ENCODE assay signal across 24 cellular contexts in the genomic region with DNA sequence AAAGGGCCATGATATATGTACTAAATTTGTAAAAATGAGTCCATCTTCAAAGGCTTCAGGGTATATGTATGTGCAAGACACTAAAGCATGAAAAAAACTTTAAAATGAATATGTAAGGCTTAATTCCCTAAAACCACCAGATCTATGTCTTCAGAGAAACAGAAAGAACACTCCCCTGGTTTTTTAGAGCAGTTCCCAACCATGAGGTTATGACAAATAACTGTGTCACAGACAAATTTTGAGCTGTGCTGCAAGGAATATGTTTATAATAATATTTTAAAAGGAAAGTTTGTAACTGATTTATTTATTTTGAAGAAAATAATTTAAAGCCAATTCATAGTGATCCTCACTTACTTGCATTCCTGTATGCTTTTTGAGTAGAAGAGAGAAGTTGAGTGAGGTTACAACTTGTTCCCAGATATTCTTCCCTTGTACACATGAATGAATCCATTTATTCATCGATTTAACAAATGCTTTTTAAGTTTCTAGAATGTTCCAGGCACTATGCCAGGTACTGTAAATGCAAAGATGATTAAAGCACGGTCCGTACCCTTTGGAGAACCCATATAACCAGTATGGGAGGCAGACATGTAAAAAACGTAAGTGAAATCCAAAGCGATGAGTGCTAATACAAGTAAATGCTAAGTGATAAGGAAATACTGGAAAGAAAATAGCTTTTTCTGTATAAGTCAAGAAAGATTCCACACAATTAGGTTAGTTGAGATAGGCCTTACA.
"Had no signal": no experiment of that assay in that cellular context is flagged by ENCODE, and none has a peak within 500 bp of the region (broad histone marks: within the 10 kb centered on the region; RNA-seq: fewer than 3 reads in every experiment).

No MANE protein-coding gene starts in this region.

- H3K36me3 ChIP-seq: gastroesophageal sphincter, heart right ventricle, ovary, sigmoid colon, thyroid gland had no signal

- H3K27me3 Mint-ChIP-seq: activated CD4-positive, alpha-beta T cell treated with anti-CD3 and anti-CD28 coated beads for 36 hours; activated T-helper 17 cell treated with anti-CD3 and anti-CD28 coated beads, Interleukin-2, amount 50 U/mL, for 72 hours; dendritic cell treated with granulocyte-macrophage colony-stimulating factor and Interleukin-4, amounts not matched to agents 40 ng/mL and 50 ng/mL, for 4 days; memory B cell; naive thymus-derived CD4-positive, alpha-beta T cell had no signal

- H3K4me1 Mint-ChIP-seq: activated CD4-positive, alpha-beta T cell treated with anti-CD3 and anti-CD28 coated beads for 36 hours; activated T-helper 17 cell treated with anti-CD3 and anti-CD28 coated beads, Interleukin-2, amount 50 U/mL, for 72 hours; memory B cell; naive thymus-derived CD4-positive, alpha-beta T cell; WTC11 had no signal

- DNase-seq: activated CD4-positive, alpha-beta T cell treated with anti-CD3 and anti-CD28 coated beads for 36 hours; activated CD4-positive, alpha-beta T cell treated with anti-CD3 and anti-CD28 coated beads, Interleukin-2, amount 50 U/mL, for 48 hours; activated naive CD4-positive, alpha-beta T cell treated with Interleukin-2 at 50 U/mL for 16 hours; activated T-cell treated with anti-CD3 and anti-CD28 coated beads for 4 hours; anterior cingulate cortex; cerebellar nuclear complex; heart right ventricle; naive thymus-derived CD4-positive, alpha-beta T cell; ovary; sigmoid colon; SK-N-SH; stimulated activated CD4-positive, alpha-beta T cell treated with anti-CD3 and anti-CD28 coated beads, Interleukin-12 subunit alpha, Interleukin-12 subunit beta, amount 100 ng/mL, for 4 hours; stimulated activated CD4-positive, alpha-beta T cell treated with anti-CD3 and anti-CD28 coated beads, Interleukin-2, amount 100 ng/mL, for 24 hours; stimulated activated naive CD4-positive, alpha-beta T cell treated with Interleukin-2 at 50 U/mL for 16 hours; thyroid gland had no signal

- H3K27ac ChIP-seq: epithelial cell of prostate, gastroesophageal sphincter, heart right ventricle, ovary, sigmoid colon, thyroid gland had no signal

- H3K9me3 Mint-ChIP-seq: activated T-helper 17 cell treated with anti-CD3 and anti-CD28 coated beads, Interleukin-2, amount 50 U/mL, for 72 hours; dendritic cell treated with granulocyte-macrophage colony-stimulating factor and Interleukin-4, amounts not matched to agents 40 ng/mL and 50 ng/mL, for 4 days; memory B cell; naive thymus-derived CD4-positive, alpha-beta T cell; T-helper 2 cell treated with Interferon-gamma antibody and Interleukin-4, amounts not matched to agents 5 μg/mL and 100 μg/mL, for 36 hours; WTC11 had no signal

- H3K4me3 Mint-ChIP-seq: activated CD4-positive, alpha-beta T cell treated with anti-CD3 and anti-CD28 coated beads for 36 hours; activated T-helper 17 cell treated with anti-CD3 and anti-CD28 coated beads, Interleukin-2, amount 50 U/mL, for 72 hours; dendritic cell treated with granulocyte-macrophage colony-stimulating factor and Interleukin-4, amounts not matched to agents 40 ng/mL and 50 ng/mL, for 4 days; memory B cell; naive thymus-derived CD4-positive, alpha-beta T cell; T-helper 2 cell treated with Interferon-gamma antibody and Interleukin-4, amounts not matched to agents 5 μg/mL and 100 μg/mL, for 36 hours; WTC11 had no signal

- H3K4me1 ChIP-seq: heart right ventricle, sigmoid colon, thyroid gland had no signal

- H3K27me3 ChIP-seq: gastroesophageal sphincter, ovary, sigmoid colon, thyroid gland had no signal

- H3K27ac Mint-ChIP-seq: activated CD4-positive, alpha-beta T cell treated with anti-CD3 and anti-CD28 coated beads for 36 hours; activated T-helper 17 cell treated with anti-CD3 and anti-CD28 coated beads, Interleukin-2, amount 50 U/mL, for 72 hours; dendritic cell treated with granulocyte-macrophage colony-stimulating factor and Interleukin-4, amounts not matched to agents 40 ng/mL and 50 ng/mL, for 4 days; memory B cell; naive thymus-derived CD4-positive, alpha-beta T cell; T-helper 2 cell treated with Interferon-gamma antibody and Interleukin-4, amounts not matched to agents 5 μg/mL and 100 μg/mL, for 36 hours; WTC11 had no signal

- H3K36me3 Mint-ChIP-seq: memory B cell; naive thymus-derived CD4-positive, alpha-beta T cell; WTC11 had no signal

- H3K4me3 ChIP-seq: gastroesophageal sphincter, heart right ventricle, ovary, sigmoid colon, thyroid gland had no signal

- FAIRE-seq: TTC549, urothelium cell line had no signal

- H3K9me3 ChIP-seq: gastroesophageal sphincter, heart right ventricle, ovary, sigmoid colon, SK-N-SH, thyroid gland had no signal
